In the genomic region with DNA sequence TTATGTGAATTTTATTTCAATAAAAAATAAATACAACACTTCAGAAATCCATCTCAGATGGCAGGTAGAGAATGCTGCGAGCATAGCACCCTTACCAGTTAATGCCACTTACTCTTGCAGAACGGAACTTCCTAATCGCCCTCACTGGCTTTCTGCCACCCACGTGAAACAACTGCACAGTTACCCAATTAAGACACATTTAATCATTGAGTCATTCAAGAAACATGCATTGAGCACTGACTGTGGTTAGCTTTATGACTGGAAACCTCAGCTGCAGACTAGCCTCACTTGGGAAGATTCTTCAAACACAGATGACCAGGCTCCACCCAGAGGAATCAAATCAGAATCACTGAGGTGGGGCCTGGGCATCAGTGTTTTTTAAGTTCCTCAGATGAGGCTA, we compare ENCODE assay signal across 8 cellular contexts. TPM values are rescaled to one million over a fixed set of nuclear protein-coding genes. Genes with fewer than 3 reads are reported as not detected.
DNase-seq lines count a peak whose midpoint lies in the region; ATAC-seq and TF ChIP-seq lines count a peak whose summit lies in the region.

No MANE protein-coding gene starts in this region.

- CTCF ChIA-PET in OCI-LY7 (lab: Charles Lee; ENCODE audit: unreplicated experiment): no interaction called here

- no peaks in the 10 kb centered on the region for H3K9me2 ChIP-seq in OCI-LY7 (ENCODE audit: insufficient read depth, low read length)

- H4K20me1 ChIP-seq in OCI-LY7 (ENCODE audit: insufficient read depth, low read length): no peaks in the 10 kb centered on the region

- H3K4me3 ChIP-seq in CD4-positive, CD25-positive, alpha-beta regulatory T cell (ENCODE audit: low read depth, low read length): no peak overlapping the region
- no peak overlapping the region for H3K4me3 ChIP-seq in OCI-LY7 (ENCODE audit: low read depth, low read length, poor library complexity, severe bottlenecking)

- H2AFZ ChIP-seq in OCI-LY7 (ENCODE audit: low read length): no peak overlapping the region

- no peaks in the 10 kb centered on the region for H3K36me3 Mint-ChIP-seq in CD4-positive, CD25-positive, alpha-beta regulatory T cell

- H3K27ac ChIP-seq in CD4-positive, CD25-positive, alpha-beta regulatory T cell (ENCODE audit: insufficient read depth, low read length, poor library complexity, severe bottlenecking): no peak overlapping the region
- no peak overlapping the region for H3K27ac ChIP-seq in OCI-LY7 (ENCODE audit: low read depth, low read length, poor library complexity, severe bottlenecking)

- H3K27me3 ChIP-seq in CD4-positive, CD25-positive, alpha-beta regulatory T cell (ENCODE audit: control insufficient read depth, insufficient read depth, low read length): no peaks in the 10 kb centered on the region

- H3K9me3 Mint-ChIP-seq in CD4-positive, CD25-positive, alpha-beta regulatory T cell: peaks cover 0 to 3% (median 0%) of the 10 kb centered on the region in 7 donors

- no peak overlapping the region for H3K4me2 ChIP-seq in OCI-LY7 (ENCODE audit: low read length)

- DNase-seq in CD4-positive, CD25-positive, alpha-beta regulatory T cell: peak in 1 of 3 donors; percentile 66
- DNase-seq in NOMO-1 treated with DMSO at 0.1 percent for 48 hours (lab: John Stamatoyannopoulos, UW; ENCODE audit: unreplicated experiment): peak; percentile 90
- DNase-seq in dermis blood vessel endothelial cell: peak; percentile 30
- peak; percentile 44 to 49 for DNase-seq in stimulated activated CD4-positive, alpha-beta T cell treated with anti-CD3 and anti-CD28 coated beads, Interleukin-2, amount 100 ng/mL, for 24 hours
- DNase-seq in retina: no peak
- no peak for DNase-seq in OCI-LY7 (ENCODE audit: low spot score)

- POLR2A ChIA-PET in OCI-LY7 (lab: Charles Lee): no interaction called here

- ATAC-seq in CD4-positive, CD25-positive, alpha-beta regulatory T cell (ENCODE audit: low read depth in 2 of 2): peak in 1 of 2 donors; percentile 48
- peak; percentile 46 for ATAC-seq in GM21786 (IDR thresholded peaks at IDR 0.05; ENCODE audit: unreplicated experiment)
- no peak for ATAC-seq in HG02884 (IDR thresholded peaks at IDR 0.05; ENCODE audit: unreplicated experiment)

- peak overlapping the region in 1 of 4 donors; percentile 47 for H3K4me3 Mint-ChIP-seq in CD4-positive, CD25-positive, alpha-beta regulatory T cell

- H3K27ac Mint-ChIP-seq in CD4-positive, CD25-positive, alpha-beta regulatory T cell: peak overlapping the region in 2 of 3 donors; percentile 54 to 83

- H3K79me2 ChIP-seq in OCI-LY7 (ENCODE audit: insufficient read depth, low read depth, low read length): no peaks in the 10 kb centered on the region

- BruUV-seq in OCI-LY7 (replicated peaks; lab: Mats Ljungman, UMichigan): no TSS peak

- no peaks in the 10 kb centered on the region for H3K9me3 ChIP-seq in CD4-positive, CD25-positive, alpha-beta regulatory T cell (ENCODE audit: control insufficient read depth in 2 of 2, low read length in 2 of 2)
- H3K9me3 ChIP-seq in OCI-LY7 (ENCODE audit: low read length): no peaks in the 10 kb centered on the region

- intact Hi-C loops in OCI-LY7 (cut with micrococcal nuclease; ENCODE audit: unreplicated experiment): no loop called here

- no peaks in the 10 kb centered on the region for H3K27me3 Mint-ChIP-seq in CD4-positive, CD25-positive, alpha-beta regulatory T cell

- H3K4me1 ChIP-seq in CD4-positive, CD25-positive, alpha-beta regulatory T cell (ENCODE audit: control insufficient read depth, insufficient read depth, low read length, poor library complexity, severe bottlenecking): peaks cover 5% of the 10 kb centered on the region
- H3K4me1 ChIP-seq in OCI-LY7 (ENCODE audit: insufficient read depth, low read length, poor library complexity, severe bottlenecking): peaks cover 4% of the 10 kb centered on the region

- H3K36me3 ChIP-seq in CD4-positive, CD25-positive, alpha-beta regulatory T cell (ENCODE audit: control insufficient read depth, insufficient read depth, low read length): no peaks in the 10 kb centered on the region
- no peaks in the 10 kb centered on the region for H3K36me3 ChIP-seq in OCI-LY7 (ENCODE audit: insufficient read depth, low read length)

- TF ChIP-seq CTCF in OCI-LY7 (conservative IDR thresholded peaks at IDR 0.05; ENCODE audit: low read length): no peak

- H3K4me1 Mint-ChIP-seq in CD4-positive, CD25-positive, alpha-beta regulatory T cell: peaks cover 1 to 30% (median 12%) of the 10 kb centered on the region in 4 donors

RNA-seq across cellular contexts. Expression of gene MFGE8, which starts 5.6 kb away (rescaled TPM):
- total RNA-seq in CD4-positive, CD25-positive, alpha-beta regulatory T cell: 149 TPM
- 10 to 100 TPM; 14.0 to 15.4 (median 14.4) TPM for polyA plus RNA-seq in CD4-positive, CD25-positive, alpha-beta regulatory T cell
- 48.1 and 49.7 TPM in 2 replicates for total RNA-seq in dermis blood vessel endothelial cell
- total RNA-seq in OCI-LY7 (2014; rRNA removed; shearing (Covaris generic)): 9.8 and 11.8 TPM in 2 replicates
- 70.4 and 78.7 TPM in 2 replicates for total RNA-seq in OCI-LY7 (2022)

RNA-seq across cellular contexts. Expression of gene HAPLN3, which starts 23.4 kb away (rescaled TPM):
- 251 TPM for total RNA-seq in CD4-positive, CD25-positive, alpha-beta regulatory T cell
- polyA plus RNA-seq in CD4-positive, CD25-positive, alpha-beta regulatory T cell: 100 to 1,000 TPM in 1 of 4 donors, 10 to 100 TPM in 3; 76.8 to 108 (median 93.3) TPM
- 52.2 and 95.6 TPM in 2 replicates for total RNA-seq in dermis blood vessel endothelial cell
- total RNA-seq in OCI-LY7 (2014; rRNA removed; shearing (Covaris generic)): 0.26 and 0.98 TPM in 2 replicates
- 0.93 and 2.0 TPM in 2 replicates for total RNA-seq in OCI-LY7 (2022)

Comparison
In these comparisons a context has a peak if more than half of its experiments do, and no peak if none do; other contexts are left out.
1. DNase-seq: peak in NOMO-1 treated with DMSO at 0.1 percent for 48 hours (single experiment), dermis blood vessel endothelial cell (single experiment) and stimulated activated CD4-positive, alpha-beta T cell treated with anti-CD3 and anti-CD28 coated beads, Interleukin-2, amount 100 ng/mL, for 24 hours (2 of 2); none in retina (single experiment) and OCI-LY7 (single experiment).
2. RNA of gene HAPLN3, which starts 23.4 kb away (total RNA-seq): 251 TPM in CD4-positive, CD25-positive, alpha-beta regulatory T cell (single experiment) and 52.2 to 95.6 TPM in dermis blood vessel endothelial cell; 0.26 to 2.0 TPM in OCI-LY7; every median in the first group is over 10 times any median in the second.